8 cellular contexts compared by ENCODE assay signal in genomic region chr3:197023241-197023997, GRCh38. TPM values are rescaled to one million over a fixed set of nuclear protein-coding genes. Genes with fewer than 3 reads are reported as not detected.
DNase-seq lines count a peak whose midpoint lies in the region; ATAC-seq and TF ChIP-seq lines count a peak whose summit lies in the region.

No MANE protein-coding gene starts in this region.

- no peaks in the 10 kb centered on the region for H3K27me3 ChIP-seq in testis

- DNase-seq in DMS53 (lab: John Stamatoyannopoulos, UW) (peak; percentile 93), NCI-H1092 treated with DMSO at 0.1 percent for 48 hours (lab: John Stamatoyannopoulos, UW) (peak; percentile 87), testis (peak; percentile 9), NCI-H774 (lab: John Stamatoyannopoulos, UW) (no peak), T-helper 1 cell (no peak), middle frontal gyrus (ENCODE audit: extremely low spot score, low spot score) (no peak)
- no peak for DNase-seq in activated naive CD8-positive, alpha-beta T cell treated with anti-CD3 and anti-CD28 coated beads, Interleukin-2, amount 50 U/mL, for 24 hours

- no peaks in the 10 kb centered on the region for H3K36me3 ChIP-seq in testis (ENCODE audit: low read depth, missing control alignments)

- no peak overlapping the region for H3K27ac ChIP-seq in testis

- no peaks in the 10 kb centered on the region for H3K9me3 ChIP-seq in testis

- TF ChIP-seq CTCF in testis (IDR thresholded peaks at IDR 0.05), result no peak

- no peak overlapping the region for H3K27ac Mint-ChIP-seq in activated naive CD8-positive, alpha-beta T cell treated with anti-CD3 and anti-CD28 coated beads, Interleukin-2, amount 50 U/mL, for 24 hours

- peaks cover 9% of the 10 kb centered on the region for H3K27me3 Mint-ChIP-seq in activated naive CD8-positive, alpha-beta T cell treated with anti-CD3 and anti-CD28 coated beads, Interleukin-2, amount 50 U/mL, for 24 hours

- intact Hi-C loops in testis (cut with DNase I; ENCODE audit: low total_unique reads), result no loop called here

- H3K9me3 Mint-ChIP-seq in activated naive CD8-positive, alpha-beta T cell treated with anti-CD3 and anti-CD28 coated beads, Interleukin-2, amount 50 U/mL, for 24 hours, result no peaks in the 10 kb centered on the region

- ATAC-seq in GM19397 (IDR thresholded peaks at IDR 0.05; ENCODE audit: unreplicated experiment), result peak; percentile 46
- peak; percentile 13 for ATAC-seq in activated naive CD8-positive, alpha-beta T cell treated with anti-CD3 and anti-CD28 coated beads, Interleukin-2, amount 50 U/mL, for 24 hours

- TF ChIP-seq POLR2A in testis (IDR thresholded peaks at IDR 0.05), result no peak

- WGBS in testis, 2 donors, result 70 to 74% methylated on average over 21 to 27 of the region's 27 CpGs

- H3K4me1 ChIP-seq in testis, result no peaks in the 10 kb centered on the region

- H3K4me3 ChIP-seq in testis, result no peak overlapping the region

- peaks cover 10% of the 10 kb centered on the region for H3K4me1 Mint-ChIP-seq in activated naive CD8-positive, alpha-beta T cell treated with anti-CD3 and anti-CD28 coated beads, Interleukin-2, amount 50 U/mL, for 24 hours

- H3K4me3 Mint-ChIP-seq in activated naive CD8-positive, alpha-beta T cell treated with anti-CD3 and anti-CD28 coated beads, Interleukin-2, amount 50 U/mL, for 24 hours, result peak overlapping the region; percentile 44

- no peaks in the 10 kb centered on the region for H3K36me3 Mint-ChIP-seq in activated naive CD8-positive, alpha-beta T cell treated with anti-CD3 and anti-CD28 coated beads, Interleukin-2, amount 50 U/mL, for 24 hours (ENCODE audit: low read depth)

RNA-seq across cellular contexts. Expression of gene MELTF, which starts 6.2 kb away (rescaled TPM):
- 10 to 100 TPM; 11.1 to 14.7 TPM for total RNA-seq in testis
- 5.7 TPM for polyA plus RNA-seq in testis (ENCODE audit: insufficient read depth, low read depth, low replicate concordance)

RNA-seq across cellular contexts. Expression of gene PIGZ, which starts 54.8 kb away (rescaled TPM):
- 1 to 10 TPM; 3.9 to 4.5 TPM for total RNA-seq in testis
- polyA plus RNA-seq in testis (ENCODE audit: insufficient read depth, low read depth, low replicate concordance), result 3.0 TPM

Comparison
In these comparisons a context has a peak if more than half of its experiments do, and no peak if none do; other contexts are left out.
1. DNase-seq: peak in DMS53 (single experiment), NCI-H1092 treated with DMSO at 0.1 percent for 48 hours (single experiment) and testis (single experiment); none in activated naive CD8-positive, alpha-beta T cell treated with anti-CD3 and anti-CD28 coated beads, Interleukin-2, amount 50 U/mL, for 24 hours (single experiment), NCI-H774 (single experiment), T-helper 1 cell (0 of 5) and middle frontal gyrus (single experiment).